20 cellular contexts compared by ENCODE assay signal in the genomic region with DNA sequence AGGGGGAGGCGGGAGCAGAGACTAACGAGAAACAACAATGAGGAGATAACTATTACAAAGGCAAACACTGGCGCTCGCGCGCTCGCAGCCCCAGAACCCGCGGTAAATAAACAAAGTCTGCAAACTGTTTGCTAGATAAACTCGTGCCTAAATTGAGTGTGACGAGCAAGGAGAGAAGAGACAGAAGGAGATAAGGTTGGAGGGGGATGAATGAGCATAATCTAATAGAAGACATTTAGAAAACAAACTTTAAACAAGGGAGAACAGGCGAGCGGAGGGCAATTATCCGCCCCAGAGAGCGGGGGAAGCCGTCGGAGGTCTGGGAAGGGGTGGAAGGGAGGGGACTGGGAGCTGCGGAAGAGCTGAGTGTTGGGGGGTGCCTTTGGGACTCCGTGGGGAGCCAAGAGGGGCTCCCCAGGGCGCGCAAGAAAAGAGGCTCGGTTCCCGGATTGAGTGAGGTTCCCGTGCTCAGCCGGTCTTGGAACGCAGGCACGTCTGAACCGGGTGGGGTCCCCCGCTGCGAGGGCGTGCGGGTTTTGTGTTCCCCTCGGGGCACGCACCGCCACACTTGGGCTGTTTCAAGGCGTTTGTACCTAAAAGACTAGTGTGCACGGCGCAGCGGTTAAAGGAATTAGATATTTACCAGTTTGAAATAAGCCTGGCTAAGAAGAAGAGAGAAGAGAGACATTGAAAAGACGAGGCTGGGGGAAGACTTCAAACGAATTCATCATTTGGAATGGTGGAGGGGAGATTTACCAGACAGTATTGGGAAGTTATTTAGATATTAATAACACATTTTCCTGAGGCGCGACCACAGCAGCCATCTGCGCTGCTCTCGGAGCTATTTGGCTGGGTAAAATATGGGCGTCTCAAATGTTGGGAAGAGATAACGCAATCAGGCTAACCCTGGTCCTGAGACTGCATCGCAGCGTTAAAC. TPM values are rescaled to one million over a fixed set of nuclear protein-coding genes. Genes with fewer than 3 reads are reported as not detected.
DNase-seq lines count a peak whose midpoint lies in the region; TF ChIP-seq lines count a peak whose summit lies in the region.
"Had no signal": no experiment of that assay in that cellular context is flagged by ENCODE, and none has a peak within 500 bp of the region (broad histone marks: within the 10 kb centered on the region; RNA-seq: fewer than 3 reads in every experiment).

No MANE protein-coding gene starts in this region.

- H3K14ac ChIP-seq in neuronal stem cell (ENCODE audit: low read length), result no peak overlapping the region

- no peak overlapping the region for H4K8ac ChIP-seq in neuronal stem cell (ENCODE audit: low read depth, low read length)

- no peak overlapping the region for H2BK5ac ChIP-seq in neuronal stem cell (ENCODE audit: low read length)

- peak overlapping the region; percentile 77 for H2BK15ac ChIP-seq in neuronal stem cell (ENCODE audit: low read length)

- DNase-seq in NCI-H2171 treated with DMSO at 0.1 percent for 48 hours (lab: John Stamatoyannopoulos, UW) (peak; percentile 23), NCI-H2171 (lab: John Stamatoyannopoulos, UW) (no peak), HEK293T (ENCODE audit: extremely low spot score) (peak; percentile 16), neuronal stem cell (ENCODE audit: low spot score) (no peak), mesenteric fat pad (ENCODE audit: low spot score) (no peak), A172 (ENCODE audit: low spot score) (no peak)
- no peak for DNase-seq in stimulated activated naive CD4-positive, alpha-beta T cell treated with Interleukin-2 at 50 U/mL for 16 hours (lab: John Stamatoyannopoulos, UW)
- DNase-seq: activated CD8-positive, alpha-beta T cell treated with anti-CD3 and anti-CD28 coated beads for 36 hours; activated naive CD8-positive, alpha-beta T cell treated with anti-CD3 and anti-CD28 coated beads, Interleukin-2, amount 50 U/mL, for 24 hours; dermis blood vessel endothelial cell; esophagus squamous epithelium; NCI-H2029 treated with DMSO at 0.1 percent for 48 hours; NCI-H526 treated with DMSO at 0.1 percent for 48 hours; uterus had no signal

- CTCF ChIA-PET in HEK293T (lab: Yijun Ruan, JAX), result no interaction called here

- H3K9me3 ChIP-seq in ectodermal cell (ENCODE audit: control insufficient read depth, low read length) (no peaks in the 10 kb centered on the region), neuronal stem cell (replicated peaks in 1 of 2; ENCODE audit: control insufficient read depth in 2 of 2, insufficient read depth in 1 of 2, low read depth in 1 of 2, low read length in 2 of 2) (no peaks in the 10 kb centered on the region)
- H3K9me3 ChIP-seq: esophagus squamous epithelium, right atrium auricular region, uterus had no signal

- H3K27me3 ChIP-seq in ectodermal cell (ENCODE audit: control insufficient read depth, insufficient read depth, low read length, poor library complexity, severe bottlenecking) (peaks cover 100% of the 10 kb centered on the region), neuronal stem cell (ENCODE audit: control insufficient read depth in 3 of 3, insufficient read depth in 3 of 3, low read depth in 1 of 3, low read length in 3 of 3) (peaks cover 33 to 97% (median 96%) of the 10 kb centered on the region in 3 experiments)

- peak overlapping the region; percentile 24 for H3K4me3 ChIP-seq in ectodermal cell (ENCODE audit: insufficient read depth, low read depth, low read length)
- no peak overlapping the region for H3K4me3 ChIP-seq in neuronal stem cell (ENCODE audit: low read length in 2 of 2)
- H3K4me3 ChIP-seq: esophagus squamous epithelium, right atrium auricular region, uterus had no signal

- H2BK12ac ChIP-seq in neuronal stem cell (ENCODE audit: low read length), result no peak overlapping the region

- peak overlapping the region; percentile 50 for H3K4me2 ChIP-seq in neuronal stem cell (ENCODE audit: insufficient read depth, low read length, poor library complexity, severe bottlenecking)

- H4K91ac ChIP-seq in neuronal stem cell (ENCODE audit: low read depth, low read length, poor library complexity), result no peak overlapping the region

- no peak overlapping the region for H2AFZ ChIP-seq in neuronal stem cell (ENCODE audit: low read length)

- no peak overlapping the region for H2BK120ac ChIP-seq in neuronal stem cell (ENCODE audit: low read depth, low read length)

- WGBS in ectodermal cell, 2 experiments, result 1% methylated on average over 49 of the region's 49 CpGs
- WGBS in neuronal stem cell (ENCODE audit: extremely low coverage in 2 of 2, insufficient read length in 2 of 2, insufficient replicate concordance in 1 of 2), 2 donors, result no CpG with 5 or more reads among the region's 49 CpGs

- H3K36me3 ChIP-seq in ectodermal cell (ENCODE audit: control insufficient read depth, insufficient read depth, low read length) (no peaks in the 10 kb centered on the region), neuronal stem cell (replicated peaks in 1 of 2; ENCODE audit: control insufficient read depth in 2 of 2, insufficient read depth in 2 of 2, low read length in 2 of 2) (no peaks in the 10 kb centered on the region)
- H3K36me3 ChIP-seq: esophagus squamous epithelium, right atrium auricular region, uterus had no signal

- H3K4me1 ChIP-seq in ectodermal cell (ENCODE audit: control insufficient read depth, insufficient read depth, low read length) (peaks cover 87% of the 10 kb centered on the region), neuronal stem cell (ENCODE audit: control insufficient read depth in 2 of 2, insufficient read depth in 1 of 2, low read depth in 1 of 2, low read length in 2 of 2) (peaks cover 0 to 41% of the 10 kb centered on the region in 2 donors)
- H3K4me1 ChIP-seq: uterus had no signal

- peak overlapping the region; percentile 82 for H3K18ac ChIP-seq in neuronal stem cell (ENCODE audit: low read length)

- POLR2A ChIA-PET in HEK293T (lab: Yijun Ruan, JAX), result no interaction called here

- peak overlapping the region; percentile 17 for H2AK5ac ChIP-seq in neuronal stem cell (ENCODE audit: low read depth, low read length)

- H3K27ac ChIP-seq in ectodermal cell (ENCODE audit: insufficient read depth, low read depth, low read length, poor library complexity, severe bottlenecking) (no peak overlapping the region), neuronal stem cell (replicated peaks; ENCODE audit: low read length) (no peak overlapping the region)
- H3K27ac ChIP-seq: esophagus squamous epithelium, right atrium auricular region, uterus had no signal

- no peak overlapping the region for H3K23ac ChIP-seq in neuronal stem cell (ENCODE audit: low read depth, low read length, poor library complexity)

- no peak overlapping the region for H3K9ac ChIP-seq in neuronal stem cell (ENCODE audit: low read depth, low read length, poor library complexity)

- no peaks in the 10 kb centered on the region for H3K79me1 ChIP-seq in neuronal stem cell (ENCODE audit: low read depth, low read length)

- no peak overlapping the region for H3K4ac ChIP-seq in neuronal stem cell (ENCODE audit: low read length)

TF ChIP-seq in HEK293T, 16 proteins besides CTCF, POLR2A, EP300 and RAD21:
- peak; percentile 64; the same call in 1 of the 2 replicates for TF ChIP-seq SUZ12 (IDR thresholded peaks at IDR 0.05)
- TF ChIP-seq, protein P1, sequence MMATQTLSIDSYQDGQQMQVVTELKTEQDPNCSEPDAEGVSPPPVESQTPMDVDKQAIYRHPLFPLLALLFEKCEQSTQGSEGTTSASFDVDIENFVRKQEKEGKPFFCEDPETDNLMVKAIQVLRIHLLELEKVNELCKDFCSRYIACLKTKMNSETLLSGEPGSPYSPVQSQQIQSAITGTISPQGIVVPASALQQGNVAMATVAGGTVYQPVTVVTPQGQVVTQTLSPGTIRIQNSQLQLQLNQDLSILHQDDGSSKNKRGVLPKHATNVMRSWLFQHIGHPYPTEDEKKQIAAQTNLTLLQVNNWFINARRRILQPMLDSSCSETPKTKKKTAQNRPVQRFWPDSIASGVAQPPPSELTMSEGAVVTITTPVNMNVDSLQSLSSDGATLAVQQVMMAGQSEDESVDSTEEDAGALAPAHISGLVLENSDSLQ (IDR thresholded peaks at IDR 0.05), result no peak
TF ChIP-seq in HEK293T: peak in this region for 1.

RNA-seq across cellular contexts. Expression of a gene that starts 10.6 kb away (rescaled TPM):
- polyA plus RNA-seq in ectodermal cell (2013, experiment 1 of 4), result 21.4 TPM
- 23.1 TPM for polyA plus RNA-seq in ectodermal cell (2013, experiment 2 of 4)
- 13.5 TPM for polyA plus RNA-seq in ectodermal cell (2013, experiment 3 of 4)
- 16.0 TPM for polyA plus RNA-seq in ectodermal cell (2013, experiment 4 of 4)
- polyA plus RNA-seq in neuronal stem cell (2013, experiment 1 of 2), result 0.03 TPM
- 0.06 TPM for polyA plus RNA-seq in neuronal stem cell (2013, experiment 2 of 2)
- total RNA-seq in mesenteric fat pad, result not detected
- not detected in 2 replicates for total RNA-seq in A172 (2014; rRNA removed; shearing (Covaris generic))
- total RNA-seq: activated CD8-positive, alpha-beta T cell treated with anti-CD3 and anti-CD28 coated beads for 36 hours; dermis blood vessel endothelial cell; esophagus squamous epithelium; glomerular endothelial cell; lung microvascular endothelial cell; natural killer cell treated with Interleukin-12 subunit alpha and Interleukin-12 subunit beta and Interleukin-15 and Interleukin-18, amount 100 ng/mL, for 72 hours; right atrium auricular region; uterus had no signal
- polyA plus RNA-seq: CD14-positive monocyte had no signal

Comparison
In these comparisons a context has a peak if more than half of its experiments do, and no peak if none do; other contexts are left out.
1. DNase-seq: peak in NCI-H2171 treated with DMSO at 0.1 percent for 48 hours (single experiment) and HEK293T (single experiment); none in NCI-H2171 (single experiment), neuronal stem cell (single experiment), mesenteric fat pad (single experiment), stimulated activated naive CD4-positive, alpha-beta T cell treated with Interleukin-2 at 50 U/mL for 16 hours (single experiment) and A172 (single experiment).